Comparison of ENCODE assay signal across 9 cellular contexts in the genomic region with DNA sequence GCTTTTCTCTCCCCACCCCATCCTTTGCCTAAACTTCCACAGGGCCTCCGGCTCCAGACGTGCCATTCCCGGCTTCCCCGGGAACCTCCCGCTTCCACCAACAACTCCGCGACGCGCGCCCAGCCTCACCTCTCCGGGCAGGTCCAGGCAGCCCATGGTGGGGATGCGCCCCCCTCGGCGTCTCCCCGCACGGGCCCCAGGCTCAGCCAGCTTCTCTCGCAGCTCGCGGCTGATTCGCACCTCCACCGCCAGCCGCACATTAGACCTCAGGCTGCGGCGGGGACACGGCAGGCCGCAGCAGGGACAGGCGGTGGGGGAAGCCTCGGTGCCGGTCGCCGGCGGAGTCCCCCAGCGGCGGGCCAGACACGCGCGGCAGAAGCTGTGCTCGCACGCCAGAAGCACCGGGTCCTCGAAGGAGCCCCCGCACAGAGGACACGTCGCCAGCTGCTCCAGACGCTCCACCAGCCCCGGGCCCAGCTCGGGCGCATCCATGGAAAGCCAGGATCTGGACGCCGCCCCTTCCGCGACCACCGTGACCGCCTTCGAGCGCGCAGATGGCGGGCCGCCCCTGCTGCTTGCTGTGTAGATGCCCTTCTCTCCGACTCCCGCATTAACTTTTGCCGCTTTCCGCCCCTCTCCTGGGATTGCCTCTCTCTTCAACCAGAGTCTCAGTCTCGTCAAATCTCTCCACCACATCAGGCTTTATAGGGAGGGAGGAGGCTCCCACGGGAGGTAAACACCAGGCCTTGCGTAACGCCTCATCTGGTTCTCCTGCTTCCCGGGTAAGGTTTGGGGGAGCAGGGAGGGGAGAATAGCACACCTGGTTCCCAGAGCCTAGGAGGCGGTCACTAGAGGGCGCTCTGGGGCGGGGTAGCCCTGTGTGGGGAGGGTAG. TPM values are rescaled to one million over a fixed set of nuclear protein-coding genes. Genes with fewer than 3 reads are reported as not detected.
DNase-seq lines count a peak whose midpoint lies in the region; ATAC-seq and TF ChIP-seq lines count a peak whose summit lies in the region.
"Had no signal": no experiment of that assay in that cellular context is flagged by ENCODE, and none has a peak within 500 bp of the region (broad histone marks: within the 10 kb centered on the region; RNA-seq: fewer than 3 reads in every experiment).

Gene RNF39, minus strand, starts transcription at position 676 of the 893 bp plus-strand sequence. Its CDS starts 184 bp downstream, at position 492.

- peaks cover 60% of the 10 kb centered on the region for H3K4me1 Mint-ChIP-seq in CD4-positive, alpha-beta T cell (ENCODE audit: low read depth)

- peak within 1 kb of the TSS in 1 of 2 experiments; percentile 94 for H3K23ac ChIP-seq in mesenchymal stem cell (ENCODE audit: low read length in 2 of 2)

- H3K9me3 ChIP-seq in CD4-positive, alpha-beta T cell (ENCODE audit: control insufficient read depth, low read length) = no peaks in the 10 kb centered on the region
- no peaks in the 10 kb centered on the region for H3K9me3 ChIP-seq in mesenchymal stem cell (ENCODE audit: control insufficient read depth, low read length)

- peak within 1 kb of the TSS; percentile 58 for H3K4me2 ChIP-seq in mesenchymal stem cell (ENCODE audit: low read length, poor library complexity, severe bottlenecking)

- POLR2A ChIA-PET in CD4-positive, alpha-beta T cell (lab: Charles Lee) = interaction anchor here (1.1 to 1.9 kb wide), 3 partner anchors 9 to 27 kb away, joined by 3 to 13 read pairs (median 7); partner anchors contain the start of gene POLR1H

- H2AFZ ChIP-seq in mesenchymal stem cell (ENCODE audit: low read depth, low read length) = peak within 1 kb of the TSS; percentile 62

- H3K4me1 ChIP-seq in mesenchymal stem cell (ENCODE audit: control insufficient read depth, insufficient read depth, low read depth, low read length) = peaks cover 28% of the 10 kb centered on the region

- no peak within 1 kb of the TSS for H3K27ac Mint-ChIP-seq in CD4-positive, alpha-beta T cell

- H3K27me3 Mint-ChIP-seq in CD4-positive, alpha-beta T cell = peaks cover 52% of the 10 kb centered on the region

- peak within 1 kb of the TSS in 1 of 2 experiments; percentile 29 for H3K18ac ChIP-seq in mesenchymal stem cell (ENCODE audit: low read depth in 1 of 2, low read length in 2 of 2)

- H3K4me3 ChIP-seq in LNCaP clone FGC (ENCODE audit: low read depth, low read length) (no peak within 1 kb of the TSS), brain microvascular endothelial cell (ENCODE audit: low read depth, low read length) (no peak within 1 kb of the TSS), mesenchymal stem cell (ENCODE audit: insufficient read depth in 1 of 2, low read depth in 1 of 2, low read length in 2 of 2) (peak within 1 kb of the TSS; percentile 36 to 63)

- peaks cover 32% of the 10 kb centered on the region for H3K27me3 ChIP-seq in CD4-positive, alpha-beta T cell (ENCODE audit: control insufficient read depth, insufficient read depth, low read length)
- H3K27me3 ChIP-seq in brain microvascular endothelial cell (replicated peaks) (peaks cover 58% of the 10 kb centered on the region), mesenchymal stem cell (ENCODE audit: control insufficient read depth in 1 of 2, insufficient read depth in 1 of 2, low read length in 2 of 2) (peaks cover 86 to 99% of the 10 kb centered on the region in 2 experiments)

- peak within 1 kb of the TSS; percentile 84 for H3K4me3 Mint-ChIP-seq in CD4-positive, alpha-beta T cell

- ATAC-seq in CD4-positive, alpha-beta T cell (ENCODE audit: poor library complexity) = peak; percentile 50
- no peak for ATAC-seq in GM21526 (IDR thresholded peaks at IDR 0.05; ENCODE audit: low FRiP score, unreplicated experiment)
- no peak for ATAC-seq in GM18498 (IDR thresholded peaks at IDR 0.05; ENCODE audit: unreplicated experiment)
- no peak for ATAC-seq in GM19463 (IDR thresholded peaks at IDR 0.05; ENCODE audit: unreplicated experiment)

- H4K8ac ChIP-seq in mesenchymal stem cell (ENCODE audit: low read length) = no peak within 1 kb of the TSS

- DNase-seq in CD4-positive, alpha-beta T cell = peak in 1 of 10 experiments; percentile 19
- DNase-seq in LNCaP clone FGC (ENCODE audit: low read depth) = no peak
- no peak for DNase-seq in brain microvascular endothelial cell
- no peak for DNase-seq in mesenchymal stem cell
- no peak for DNase-seq in UCSD-AML1 (lab: John Stamatoyannopoulos, UW; ENCODE audit: unreplicated experiment)

- WGBS in mesenchymal stem cell = 2% methylated on average over 44 of the region's 71 CpGs

- H2BK120ac ChIP-seq in mesenchymal stem cell (ENCODE audit: low read depth, low read length) = no peak within 1 kb of the TSS

- H2BK12ac ChIP-seq in mesenchymal stem cell (ENCODE audit: low read length in 2 of 2) = no peak within 1 kb of the TSS

- no peaks in the 10 kb centered on the region for H3K9me3 Mint-ChIP-seq in CD4-positive, alpha-beta T cell

- no peak within 1 kb of the TSS for H3K4ac ChIP-seq in mesenchymal stem cell (ENCODE audit: low read depth in 1 of 2, low read length in 2 of 2)

- H3K14ac ChIP-seq in mesenchymal stem cell (ENCODE audit: low read length in 2 of 2) = no peak within 1 kb of the TSS

- no peak within 1 kb of the TSS for H2BK5ac ChIP-seq in mesenchymal stem cell (ENCODE audit: low read depth, low read length, poor library complexity, severe bottlenecking)

- in situ Hi-C loops in brain microvascular endothelial cell (cut with HindIII; ENCODE audit: low pct_ligation_motif_present, low sequenced_read_pairs) = no loop called here

- H3K9ac ChIP-seq in mesenchymal stem cell (ENCODE audit: low read length) = no peak within 1 kb of the TSS

- H2BK15ac ChIP-seq in mesenchymal stem cell (ENCODE audit: low read depth, poor library complexity, severe bottlenecking) = no peak within 1 kb of the TSS

- H3K36me3 ChIP-seq in brain microvascular endothelial cell (replicated peaks) (no peaks in the 10 kb centered on the region), mesenchymal stem cell (ENCODE audit: control insufficient read depth in 1 of 2, insufficient read depth in 2 of 2, low read depth in 1 of 2, low read length in 2 of 2) (peaks cover under 1 to 10% of the 10 kb centered on the region in 2 experiments)

- intact Hi-C loops in CD4-positive, alpha-beta T cell (cut with DNase I, micrococcal nuclease) = no loop called here

- CTCF ChIA-PET in CD4-positive, alpha-beta T cell (lab: Charles Lee) = interaction anchor here (0.8 kb wide), 1 partner anchor 109 kb away, joined by 4 read pairs; no protein-coding TSS in a partner anchor

- H3K27ac ChIP-seq in CD4-positive, alpha-beta T cell (ENCODE audit: low read depth, low read length) = no peak within 1 kb of the TSS
- H3K27ac ChIP-seq in brain microvascular endothelial cell = no peak within 1 kb of the TSS
- H3K27ac ChIP-seq in mesenchymal stem cell (ENCODE audit: low read length, poor library complexity, severe bottlenecking) = no peak within 1 kb of the TSS

- H3K79me1 ChIP-seq in mesenchymal stem cell (replicated peaks; ENCODE audit: low read length, poor library complexity, severe bottlenecking) = peaks cover 3% of the 10 kb centered on the region

- H3K36me3 Mint-ChIP-seq in CD4-positive, alpha-beta T cell (ENCODE audit: low read depth) = peaks cover 6% of the 10 kb centered on the region

- peak; percentile 40 for TF ChIP-seq CTCF in CD4-positive, alpha-beta T cell (IDR thresholded peaks at IDR 0.05)
- TF ChIP-seq CTCF in LNCaP clone FGC (IDR thresholded peaks at IDR 0.05; ENCODE audit: control insufficient read depth, extremely low read depth, insufficient read depth) (peak; percentile 46), brain microvascular endothelial cell (IDR thresholded peaks at IDR 0.05; ENCODE audit: low read depth, low read length, missing control alignments) (peak; percentile 57)

- no peak within 1 kb of the TSS for H2AK5ac ChIP-seq in mesenchymal stem cell (ENCODE audit: low read length, severe bottlenecking)

- no peak within 1 kb of the TSS for H4K91ac ChIP-seq in mesenchymal stem cell (ENCODE audit: low read length)

RNA-seq across cellular contexts. Expression of gene RNF39, which starts in this region (rescaled TPM):
- total RNA-seq in CD4-positive, alpha-beta T cell = not detected
- not detected for polyA plus RNA-seq in mesenchymal stem cell (2013, experiment 1 of 2)
- not detected for polyA plus RNA-seq in mesenchymal stem cell (2013, experiment 2 of 2)
- total RNA-seq: myocyte had no signal

Comparison
In these comparisons a context has a peak if more than half of its experiments do, and no peak if none do; other contexts are left out.
1. Peak in ATAC-seq in CD4-positive, alpha-beta T cell; RNA of the gene not detected or under 1 TPM.
2. H3K4me3 ChIP-seq: peak in mesenchymal stem cell (2 of 2); none in LNCaP clone FGC (single experiment) and brain microvascular endothelial cell (single experiment).
3. Peak in every context shown above with its lines, with median percentiles within 50 percentile points of each other: CTCF ChIP-seq.